8 cellular contexts compared by ENCODE assay signal in genomic region chr6:143061597-143062385, GRCh38. TPM values are rescaled to one million over a fixed set of nuclear protein-coding genes. Genes with fewer than 3 reads are reported as not detected.
DNase-seq lines count a peak whose midpoint lies in the region; ATAC-seq and TF ChIP-seq lines count a peak whose summit lies in the region.

No MANE protein-coding gene starts in this region.

- CTCF ChIA-PET in activated CD8-positive, alpha-beta memory T cell treated with anti-CD3 and anti-CD28 coated beads, Interleukin-2, amount 10 ng/mL, durations not matched to agents 7 days and 5 days (lab: Charles Lee), result interaction anchor here (0.7 kb wide), 2 partner anchors 423 to 781 kb away, joined by 3 read pairs; partner anchors contain the start of gene LTV1
- CTCF ChIA-PET in Panc1 (lab: Charles Lee), result no interaction called here

- TF ChIP-seq CTCF in Panc1 (IDR thresholded peaks at IDR 0.05) (no peak), foreskin fibroblast (IDR thresholded peaks at IDR 0.05; ENCODE audit: low read depth, low read length) (no peak)

- in situ Hi-C loops in Panc1 (cut with HindIII; ENCODE audit: low pct_unique_long_range_greater_than_20kb, low sequenced_read_pairs), result no loop called here

- no peaks in the 10 kb centered on the region for H3K9me3 Mint-ChIP-seq in activated CD8-positive, alpha-beta memory T cell treated with anti-CD3 and anti-CD28 coated beads, Interleukin-2, amount 10 ng/mL, durations not matched to agents 7 days and 5 days (ENCODE audit: low read depth)

- peak overlapping the region; percentile 84 for H3K27ac Mint-ChIP-seq in activated CD8-positive, alpha-beta memory T cell treated with anti-CD3 and anti-CD28 coated beads, Interleukin-2, amount 10 ng/mL, durations not matched to agents 7 days and 5 days

- no peak for DNase-seq in activated CD8-positive, alpha-beta memory T cell treated with anti-CD3 and anti-CD28 coated beads, Interleukin-2, amount 10 ng/mL, durations not matched to agents 7 days and 5 days
- no peak for DNase-seq in activated CD8-positive, alpha-beta memory T cell treated with anti-CD3 and anti-CD28 coated beads, Interleukin-2, amount 50 U/mL, for 48 hours
- DNase-seq in Panc1 (ENCODE audit: low read depth, low spot score) (no peak), foreskin fibroblast (peak in 1 of 2 donors; percentile 34), putamen (ENCODE audit: low spot score) (peak; percentile 11), iPS-NIHi11 (ENCODE audit: low spot score) (no peak), mucosa of gallbladder (ENCODE audit: low spot score) (no peak)

- ATAC-seq in activated CD8-positive, alpha-beta memory T cell treated with anti-CD3 and anti-CD28 coated beads, Interleukin-2, amount 10 ng/mL, durations not matched to agents 7 days and 5 days, result no peak
- ATAC-seq in Panc1 (no peak), HG03159 (IDR thresholded peaks at IDR 0.05; ENCODE audit: unreplicated experiment) (no peak)

- peak overlapping the region; percentile 78 for H3K27ac ChIP-seq in Panc1 (ENCODE audit: low read length)

- H3K4me1 ChIP-seq in Panc1 (ENCODE audit: control insufficient read depth, insufficient read depth, low read length), result peaks cover 7% of the 10 kb centered on the region

- BruUV-seq in Panc1 (replicated peaks; lab: Mats Ljungman, UMichigan), result TSS peak; percentile 68

- H3K4me3 Mint-ChIP-seq in activated CD8-positive, alpha-beta memory T cell treated with anti-CD3 and anti-CD28 coated beads, Interleukin-2, amount 10 ng/mL, durations not matched to agents 7 days and 5 days, result peak overlapping the region; percentile 90

- intact Hi-C loops in Panc1 (cut with micrococcal nuclease; ENCODE audit: unreplicated experiment), result loop anchor here (10.0 kb wide), 1 partner anchor 363 kb away; no protein-coding TSS in a partner anchor

- H3K9me3 ChIP-seq in Panc1 (ENCODE audit: control insufficient read depth, insufficient read depth, low read depth, low read length), result no peaks in the 10 kb centered on the region

- POLR2A ChIA-PET in Panc1 (lab: Charles Lee), result no interaction called here

- H3K36me3 Mint-ChIP-seq in activated CD8-positive, alpha-beta memory T cell treated with anti-CD3 and anti-CD28 coated beads, Interleukin-2, amount 10 ng/mL, durations not matched to agents 7 days and 5 days, result peaks cover 1% of the 10 kb centered on the region

- H3K27me3 Mint-ChIP-seq in activated CD8-positive, alpha-beta memory T cell treated with anti-CD3 and anti-CD28 coated beads, Interleukin-2, amount 10 ng/mL, durations not matched to agents 7 days and 5 days, result no peaks in the 10 kb centered on the region

- peaks cover 22% of the 10 kb centered on the region for H3K4me1 Mint-ChIP-seq in activated CD8-positive, alpha-beta memory T cell treated with anti-CD3 and anti-CD28 coated beads, Interleukin-2, amount 10 ng/mL, durations not matched to agents 7 days and 5 days

- no peaks in the 10 kb centered on the region for H3K36me3 ChIP-seq in Panc1 (ENCODE audit: control insufficient read depth, insufficient read depth, low read length)

- no peaks in the 10 kb centered on the region for H3K27me3 ChIP-seq in Panc1 (ENCODE audit: control insufficient read depth, insufficient read depth, low read length)

- peak overlapping the region; percentile 73 to 81 for H3K4me3 ChIP-seq in Panc1 (ENCODE audit: low read depth in 2 of 2, low read length in 2 of 2)
- peak overlapping the region; percentile 80 for H3K4me3 ChIP-seq in foreskin fibroblast (ENCODE audit: low read depth in 1 of 2, low read length in 2 of 2)

RNA-seq across cellular contexts. Expression of gene AIG1, which starts 1.1 kb away (rescaled TPM):
- 1 to 10 TPM; 8.8 to 9.2 TPM for total RNA-seq in activated CD8-positive, alpha-beta memory T cell treated with anti-CD3 and anti-CD28 coated beads, Interleukin-2, amount 10 ng/mL, durations not matched to agents 7 days and 5 days
- total RNA-seq in Panc1 (2021; ENCODE audit: unreplicated experiment), result 23.9 TPM
- 29.0 TPM for polyA plus RNA-seq in Panc1 (2012; ENCODE audit: insufficient read length)
- total RNA-seq in mucosa of gallbladder, result 81.4 TPM
